In the genomic region with DNA sequence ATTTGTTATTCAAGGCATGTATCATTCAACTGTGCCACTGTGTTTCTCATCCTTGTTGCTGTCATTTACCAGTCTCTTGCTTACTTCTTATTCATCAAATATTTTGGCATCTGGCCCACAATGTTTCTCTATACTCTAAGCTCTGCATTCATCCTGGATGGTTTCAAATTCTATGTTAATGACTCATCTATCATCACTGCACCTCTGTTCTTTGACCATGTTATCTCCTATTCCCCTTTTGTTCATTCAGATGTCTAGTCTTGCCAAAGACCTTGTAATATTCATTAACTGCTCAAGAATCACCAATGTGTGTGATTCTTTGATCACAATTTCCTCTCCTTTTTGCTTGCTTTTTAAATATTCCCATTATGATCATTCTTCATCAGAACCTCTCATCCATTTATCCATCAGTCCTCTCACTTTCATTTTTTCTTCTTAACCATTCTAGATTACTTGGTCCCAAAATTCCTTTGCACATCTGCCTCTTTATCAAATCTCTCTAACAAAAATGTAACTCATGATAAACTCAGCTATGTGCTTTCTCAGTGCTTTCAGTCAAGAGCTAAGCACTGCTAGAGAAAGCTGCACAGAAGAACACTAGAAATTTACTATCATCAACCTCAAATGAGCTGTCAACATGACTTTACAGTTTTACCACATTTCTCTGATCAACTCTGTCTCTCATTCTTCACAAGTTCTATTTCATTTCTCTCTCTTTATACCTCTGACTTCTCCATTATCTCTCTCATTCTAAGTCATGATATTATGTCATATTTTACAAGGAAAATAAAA, we compare ENCODE assay signal across 11 cellular contexts. TPM values are rescaled to one million over a fixed set of nuclear protein-coding genes. Genes with fewer than 3 reads are reported as not detected.
DNase-seq lines count a peak whose midpoint lies in the region; TF ChIP-seq lines count a peak whose summit lies in the region.
"Had no signal": no experiment of that assay in that cellular context is flagged by ENCODE, and none has a peak within 500 bp of the region (broad histone marks: within the 10 kb centered on the region; RNA-seq: fewer than 3 reads in every experiment).

No MANE protein-coding gene starts in this region.

- peak overlapping the region; percentile 39 for H3K27ac Mint-ChIP-seq in nephron progenitor cell

- no peak overlapping the region for H3K4me3 Mint-ChIP-seq in nephron progenitor cell

- no peaks in the 10 kb centered on the region for H3K27me3 ChIP-seq in brain microvascular endothelial cell (replicated peaks)
- H3K27me3 ChIP-seq: suprapubic skin had no signal

- H3K36me3 ChIP-seq in brain microvascular endothelial cell (replicated peaks), result no peaks in the 10 kb centered on the region
- H3K36me3 ChIP-seq: lower lobe of right lung, suprapubic skin had no signal

- H3K9me3 Mint-ChIP-seq in nephron progenitor cell, result peaks cover 6% of the 10 kb centered on the region

- TF ChIP-seq CTCF in brain microvascular endothelial cell (IDR thresholded peaks at IDR 0.05; ENCODE audit: low read depth, low read length, missing control alignments) (no peak), nephron progenitor cell (IDR thresholded peaks at IDR 0.05) (no peak)

- peaks cover 36% of the 10 kb centered on the region for H3K36me3 Mint-ChIP-seq in nephron progenitor cell (ENCODE audit: low read depth)

- peak; percentile 11 for DNase-seq in NCI-H2196 (lab: John Stamatoyannopoulos, UW; ENCODE audit: unreplicated experiment)
- no peak for DNase-seq in NCI-H2196 treated with DMSO at 0.1 percent for 48 hours (lab: John Stamatoyannopoulos, UW; ENCODE audit: unreplicated experiment)
- peak; percentile 88 for DNase-seq in M059J (ENCODE audit: low read depth)
- DNase-seq in brain microvascular endothelial cell, result peak; percentile 63
- no peak for DNase-seq in nephron progenitor cell
- DNase-seq in NCI-H1930 (lab: John Stamatoyannopoulos, UW), result no peak
- DNase-seq in anterior cingulate cortex (lab: John Stamatoyannopoulos, UW), result no peak
- no peak for DNase-seq in NCI-H774 (lab: John Stamatoyannopoulos, UW)
- DNase-seq: activated CD8-positive, alpha-beta memory T cell treated with anti-CD3 and anti-CD28 coated beads for 24 hours; lower lobe of right lung had no signal

- no peaks in the 10 kb centered on the region for H3K27me3 Mint-ChIP-seq in nephron progenitor cell (ENCODE audit: low read depth, poor library complexity)

- in situ Hi-C loops in brain microvascular endothelial cell (cut with HindIII; ENCODE audit: low pct_ligation_motif_present, low sequenced_read_pairs), result no loop called here

- no peaks in the 10 kb centered on the region for H3K4me1 Mint-ChIP-seq in nephron progenitor cell

- no peak overlapping the region for H3K4me3 ChIP-seq in brain microvascular endothelial cell (ENCODE audit: low read depth, low read length)
- H3K4me3 ChIP-seq: lower lobe of right lung, suprapubic skin had no signal

- no peak overlapping the region for H3K27ac ChIP-seq in brain microvascular endothelial cell
- H3K27ac ChIP-seq: lower lobe of right lung, suprapubic skin had no signal

RNA-seq across cellular contexts. Expression of a gene that starts 54.4 kb away (rescaled TPM):
- total RNA-seq in M059J (2014; rRNA removed; shearing (Covaris generic)), result 22.8 and 34.8 TPM in 2 replicates

Comparison
In these comparisons a context has a peak if more than half of its experiments do, and no peak if none do; other contexts are left out.
1. DNase-seq: peak in NCI-H2196 (single experiment), M059J (single experiment) and brain microvascular endothelial cell (single experiment); none in NCI-H2196 treated with DMSO at 0.1 percent for 48 hours (single experiment), nephron progenitor cell (single experiment), NCI-H1930 (0 of 2), anterior cingulate cortex (0 of 58) and NCI-H774 (single experiment).